Comparison of ENCODE assay signal across 11 cellular contexts in the genomic region with DNA sequence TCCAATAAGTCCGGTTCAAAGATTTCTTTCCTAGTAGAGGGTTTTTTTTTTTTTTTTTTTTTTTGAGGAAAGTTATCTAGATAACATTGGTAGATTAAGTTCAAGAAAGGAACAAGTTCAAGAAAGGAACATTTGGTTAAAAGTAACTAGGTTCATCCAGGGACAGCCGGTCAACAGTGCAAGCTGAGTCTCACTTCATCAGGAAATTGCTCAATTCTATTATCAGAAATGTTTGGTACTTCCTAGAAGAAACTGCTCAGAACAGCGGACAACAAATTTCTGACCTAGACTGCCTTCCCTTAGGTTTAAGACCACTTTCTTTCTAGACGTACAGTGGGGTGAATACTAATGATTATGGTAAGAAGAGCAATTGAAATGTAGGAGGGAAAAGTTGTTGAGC. TPM values are rescaled to one million over a fixed set of nuclear protein-coding genes. Genes with fewer than 3 reads are reported as not detected.
A peak's percentile ranks its signal among the peaks of the same experiment; 100 is the strongest.
DNase-seq lines count a peak whose midpoint lies in the region.
"Had no signal": no experiment of that assay in that cellular context is flagged by ENCODE, and none has a peak within 500 bp of the region (broad histone marks: within the 10 kb centered on the region; RNA-seq: fewer than 3 reads in every experiment).

No MANE protein-coding gene starts in this region.

- DNase-seq in activated CD8-positive, alpha-beta memory T cell treated with anti-CD3 and anti-CD28 coated beads, Interleukin-2, amount 50 U/mL, for 48 hours: peak; percentile 46
- no peak for DNase-seq in activated CD8-positive, alpha-beta memory T cell treated with anti-CD3 and anti-CD28 coated beads, Interleukin-2, amount 50 U/mL, for 4 hours
- DNase-seq in activated T-helper 2 cell treated with anti-CD3 and anti-CD28 coated beads, Interferon-gamma antibody, Interleukin-2, Interleukin-4, amounts not matched to agents 10 μg/mL and 5 μg/mL and 100 μg/mL, durations not matched to agents 14 hours and 24 hours and 36 hours (ENCODE audit: low spot score): no peak
- peak; percentile 4 for DNase-seq in islet precursor cell
- no peak for DNase-seq in AG08396 (ENCODE audit: low spot score)
- DNase-seq in nucleus accumbens (lab: John Stamatoyannopoulos, UW): no peak
- no peak for DNase-seq in HK-2 (ENCODE audit: unreplicated experiment)
- DNase-seq: HFFc6 had no signal

- peak overlapping the region; percentile 49 for H3K4me3 Mint-ChIP-seq in activated T-helper 2 cell treated with anti-CD3 and anti-CD28 coated beads, Interferon-gamma antibody, Interleukin-2, Interleukin-4, amounts not matched to agents 10 μg/mL and 5 μg/mL and 100 μg/mL, durations not matched to agents 14 hours and 24 hours and 36 hours (ENCODE audit: low read depth)
- H3K4me3 Mint-ChIP-seq: HFFc6 had no signal

- peaks cover 4% of the 10 kb centered on the region for H3K9me3 Mint-ChIP-seq in activated T-helper 2 cell treated with anti-CD3 and anti-CD28 coated beads, Interferon-gamma antibody, Interleukin-2, Interleukin-4, amounts not matched to agents 10 μg/mL and 5 μg/mL and 100 μg/mL, durations not matched to agents 14 hours and 24 hours and 36 hours
- H3K9me3 Mint-ChIP-seq: HFFc6 had no signal

- H3K27ac ChIP-seq in temporal lobe (ENCODE audit: low read depth, low read length): peak overlapping the region; percentile 36
- H3K27ac ChIP-seq: cardiac muscle cell had no signal

- peak overlapping the region; percentile 77 for H3K27ac Mint-ChIP-seq in activated T-helper 2 cell treated with anti-CD3 and anti-CD28 coated beads, Interferon-gamma antibody, Interleukin-2, Interleukin-4, amounts not matched to agents 10 μg/mL and 5 μg/mL and 100 μg/mL, durations not matched to agents 14 hours and 24 hours and 36 hours
- H3K27ac Mint-ChIP-seq: HFFc6 had no signal

- no peaks in the 10 kb centered on the region for H3K27me3 Mint-ChIP-seq in activated T-helper 2 cell treated with anti-CD3 and anti-CD28 coated beads, Interferon-gamma antibody, Interleukin-2, Interleukin-4, amounts not matched to agents 10 μg/mL and 5 μg/mL and 100 μg/mL, durations not matched to agents 14 hours and 24 hours and 36 hours (ENCODE audit: low read depth)

- H3K4me1 Mint-ChIP-seq in activated T-helper 2 cell treated with anti-CD3 and anti-CD28 coated beads, Interferon-gamma antibody, Interleukin-2, Interleukin-4, amounts not matched to agents 10 μg/mL and 5 μg/mL and 100 μg/mL, durations not matched to agents 14 hours and 24 hours and 36 hours (ENCODE audit: low read depth): peaks cover 73% of the 10 kb centered on the region

- intact Hi-C loops in activated T-helper 2 cell treated with anti-CD3 and anti-CD28 coated beads, Interferon-gamma antibody, Interleukin-2, Interleukin-4, amounts not matched to agents 10 μg/mL and 5 μg/mL and 100 μg/mL, durations not matched to agents 14 hours and 24 hours and 36 hours (cut with micrococcal nuclease): loop anchor here (10.0 kb wide), 1 partner anchor 439 kb away; no protein-coding TSS in a partner anchor

- H3K36me3 Mint-ChIP-seq in activated T-helper 2 cell treated with anti-CD3 and anti-CD28 coated beads, Interferon-gamma antibody, Interleukin-2, Interleukin-4, amounts not matched to agents 10 μg/mL and 5 μg/mL and 100 μg/mL, durations not matched to agents 14 hours and 24 hours and 36 hours (ENCODE audit: low read depth): peaks cover 22% of the 10 kb centered on the region

RNA-seq across cellular contexts. Expression of a gene that starts 3.7 kb away (rescaled TPM):
- total RNA-seq in activated T-helper 2 cell treated with anti-CD3 and anti-CD28 coated beads, Interferon-gamma antibody, Interleukin-2, Interleukin-4, amounts not matched to agents 10 μg/mL and 5 μg/mL and 100 μg/mL, durations not matched to agents 14 hours and 24 hours and 36 hours: 1,777 and 1,808 TPM in 2 replicates
- not detected for total RNA-seq in temporal lobe
- total RNA-seq: cardiac muscle cell, glomerular endothelial cell, HFFc6 had no signal

RNA-seq across cellular contexts. Expression of a gene that starts 23.0 kb away (rescaled TPM):
- 257 and 266 TPM in 2 replicates for total RNA-seq in activated T-helper 2 cell treated with anti-CD3 and anti-CD28 coated beads, Interferon-gamma antibody, Interleukin-2, Interleukin-4, amounts not matched to agents 10 μg/mL and 5 μg/mL and 100 μg/mL, durations not matched to agents 14 hours and 24 hours and 36 hours
- 36.9 TPM for total RNA-seq in temporal lobe

Comparison
In these comparisons a context has a peak if more than half of its experiments do, and no peak if none do; other contexts are left out.
1. DNase-seq: peak in activated CD8-positive, alpha-beta memory T cell treated with anti-CD3 and anti-CD28 coated beads, Interleukin-2, amount 50 U/mL, for 48 hours (single experiment) and islet precursor cell (single experiment); none in activated CD8-positive, alpha-beta memory T cell treated with anti-CD3 and anti-CD28 coated beads, Interleukin-2, amount 50 U/mL, for 4 hours (single experiment), activated T-helper 2 cell treated with anti-CD3 and anti-CD28 coated beads, Interferon-gamma antibody, Interleukin-2, Interleukin-4, amounts not matched to agents 10 μg/mL and 5 μg/mL and 100 μg/mL, durations not matched to agents 14 hours and 24 hours and 36 hours (single experiment), AG08396 (single experiment), nucleus accumbens (0 of 56) and HK-2 (single experiment).
2. RNA of a gene that starts 3.7 kb away (total RNA-seq): 1,777 to 1,808 TPM in activated T-helper 2 cell treated with anti-CD3 and anti-CD28 coated beads, Interferon-gamma antibody, Interleukin-2, Interleukin-4, amounts not matched to agents 10 μg/mL and 5 μg/mL and 100 μg/mL, durations not matched to agents 14 hours and 24 hours and 36 hours; not detected in temporal lobe (single experiment); every median in the first group is over 1,000 times any median in the second.